Comparison of ENCODE assay signal across 10 cellular contexts in the genomic region with DNA sequence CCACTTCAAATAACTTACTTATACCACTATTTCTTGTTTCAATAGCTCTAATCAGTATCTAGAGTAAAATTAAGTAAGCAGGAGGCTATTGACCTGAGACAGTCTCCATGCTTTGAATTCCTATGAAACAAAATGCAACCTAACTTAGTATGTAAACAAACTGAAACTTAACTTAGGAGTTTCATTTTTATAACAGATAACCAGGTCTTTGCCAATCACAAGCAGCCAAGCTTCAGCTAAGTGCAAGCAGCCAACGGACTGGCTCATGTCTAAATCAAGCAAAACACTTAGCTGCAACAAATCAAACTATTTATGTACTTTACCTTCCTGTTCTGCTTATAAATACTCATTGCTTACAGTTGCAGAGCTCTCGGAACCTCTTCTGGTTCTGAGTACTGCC. TPM values are rescaled to one million over a fixed set of nuclear protein-coding genes. Genes with fewer than 3 reads are reported as not detected.
DNase-seq lines count a peak whose midpoint lies in the region; ATAC-seq and TF ChIP-seq lines count a peak whose summit lies in the region.
"Had no signal": no experiment of that assay in that cellular context is flagged by ENCODE, and none has a peak within 500 bp of the region (broad histone marks: within the 10 kb centered on the region; RNA-seq: fewer than 3 reads in every experiment).

No MANE protein-coding gene starts in this region.

- H3K4me3 ChIP-seq in fibroblast of pulmonary artery (replicated peaks; ENCODE audit: low read depth, low read length) (no peak overlapping the region), WERI-Rb-1 (ENCODE audit: low read depth, low read length) (no peak overlapping the region)
- H3K4me3 ChIP-seq: skin epidermis had no signal

- TF ChIP-seq CTCF in GM10266 (IDR thresholded peaks at IDR 0.05; ENCODE audit: control insufficient read depth, insufficient read depth, low read depth, missing control alignments) (no peak), fibroblast of pulmonary artery (IDR thresholded peaks at IDR 0.05; ENCODE audit: low read length, missing control alignments) (no peak), WERI-Rb-1 (IDR thresholded peaks at IDR 0.05; ENCODE audit: low read depth, low read length) (no peak)

- peak; percentile 46 for DNase-seq in GM10266 (ENCODE audit: extremely low spot score)
- DNase-seq in fibroblast of pulmonary artery (ENCODE audit: low read depth): peak; percentile 18
- no peak for DNase-seq in SK-N-DZ (ENCODE audit: low spot score)
- DNase-seq in ureter (ENCODE audit: low spot score): no peak
- no peak for DNase-seq in WERI-Rb-1

- ATAC-seq in GM21447 (IDR thresholded peaks at IDR 0.05; ENCODE audit: unreplicated experiment) (peak; percentile 38), HG03575 (IDR thresholded peaks at IDR 0.05; ENCODE audit: extremely low read depth, insufficient number of reproducible peaks, low FRiP score, unreplicated experiment) (peak; percentile 32), HG03108 (IDR thresholded peaks at IDR 0.05; ENCODE audit: unreplicated experiment) (no peak)

- no peaks in the 10 kb centered on the region for H3K27me3 ChIP-seq in WERI-Rb-1 (ENCODE audit: insufficient read depth, low read depth, severe bottlenecking)

- no peaks in the 10 kb centered on the region for H3K36me3 ChIP-seq in WERI-Rb-1

- no peak overlapping the region for H3K27ac ChIP-seq in WERI-Rb-1

- no peaks in the 10 kb centered on the region for H3K9me3 ChIP-seq in WERI-Rb-1 (ENCODE audit: severe bottlenecking)

RNA-seq across cellular contexts. Expression of a gene that starts 4.4 kb away (rescaled TPM):
- 24.0 and 42.0 TPM in 2 replicates for polyA plus RNA-seq in SK-N-DZ (2014; cell fraction: cytosol; rRNA removed)
- polyA plus RNA-seq in SK-N-DZ (2014; cell fraction: nucleus; rRNA removed): 47.4 and 62.5 TPM in 2 replicates
- total RNA-seq in ureter: 200 TPM

RNA-seq across cellular contexts. Expression of a gene that starts 25.9 kb away (rescaled TPM):
- polyA plus RNA-seq in SK-N-DZ (2014; cell fraction: cytosol; rRNA removed): 0.12 and 0.27 TPM in 2 replicates
- polyA plus RNA-seq in SK-N-DZ (2014; cell fraction: nucleus; rRNA removed): 0.13 TPM in 1 of 2 replicates, not detected in the other
- 34.0 TPM for total RNA-seq in ureter
- total RNA-seq: G401 had no signal

RNA-seq across cellular contexts. Expression of a gene that starts 29.3 kb away (rescaled TPM):
- polyA plus RNA-seq in SK-N-DZ (2014; cell fraction: cytosol; rRNA removed): 9.4 and 9.9 TPM in 2 replicates
- polyA plus RNA-seq in SK-N-DZ (2014; cell fraction: nucleus; rRNA removed): 13.1 and 18.8 TPM in 2 replicates
- 42.3 TPM for total RNA-seq in ureter

RNA-seq across cellular contexts. Expression of a gene that starts 37.0 kb away (rescaled TPM):
- not detected in 2 replicates for polyA plus RNA-seq in SK-N-DZ (2014; cell fraction: cytosol; rRNA removed)
- polyA plus RNA-seq in SK-N-DZ (2014; cell fraction: nucleus; rRNA removed): not detected in 2 replicates
- total RNA-seq in ureter: not detected
- total RNA-seq: G401 had no signal

RNA-seq across cellular contexts. Expression of a gene that starts 57.1 kb away (rescaled TPM):
- polyA plus RNA-seq in SK-N-DZ (2014; cell fraction: cytosol; rRNA removed): 0.49 and 0.70 TPM in 2 replicates
- polyA plus RNA-seq in SK-N-DZ (2014; cell fraction: nucleus; rRNA removed): 0.19 and 0.21 TPM in 2 replicates
- total RNA-seq in ureter: 0.31 TPM
- total RNA-seq: G401 had no signal

Comparison
In these comparisons a context has a peak if more than half of its experiments do, and no peak if none do; other contexts are left out.
1. DNase-seq: peak in GM10266 (single experiment) and fibroblast of pulmonary artery (single experiment); none in SK-N-DZ (single experiment), ureter (single experiment) and WERI-Rb-1 (single experiment).